28 cellular contexts compared by ENCODE assay signal in genomic region chr5:93209476-93209875, GRCh38.
A peak's percentile ranks its signal among the peaks of the same experiment; 100 is the strongest.
DNase-seq lines count a peak whose midpoint lies in the region; ATAC-seq and TF ChIP-seq lines count a peak whose summit lies in the region.
"Had no signal": no experiment of that assay in that cellular context is flagged by ENCODE, and none has a peak within 500 bp of the region (broad histone marks: within the 10 kb centered on the region; RNA-seq: fewer than 3 reads in every experiment).

No MANE protein-coding gene starts in this region.

- peak overlapping the region; percentile 97 to 98 (median 97) for H3K27ac Mint-ChIP-seq in nephron
- H3K27ac Mint-ChIP-seq: activated T-cell treated with anti-CD3 and anti-CD28 coated beads, Interleukin-2, amount 50 U/mL, for 24 hours; CD8-positive, alpha-beta memory T cell; effector memory CD8-positive, alpha-beta T cell; mesothelial cell of epicardium; naive thymus-derived CD8-positive, alpha-beta T cell had no signal

- H3K27me3 Mint-ChIP-seq in nephron (ENCODE audit: low read depth) = no peaks in the 10 kb centered on the region
- H3K27me3 Mint-ChIP-seq: activated T-cell treated with anti-CD3 and anti-CD28 coated beads, Interleukin-2, amount 50 U/mL, for 24 hours; CD8-positive, alpha-beta memory T cell; effector memory CD8-positive, alpha-beta T cell had no signal

- peaks cover 48% of the 10 kb centered on the region for H3K4me1 Mint-ChIP-seq in nephron
- H3K4me1 Mint-ChIP-seq: CD8-positive, alpha-beta memory T cell; naive thymus-derived CD8-positive, alpha-beta T cell had no signal

- no peaks in the 10 kb centered on the region for H3K36me3 Mint-ChIP-seq in nephron (ENCODE audit: low read depth)
- H3K36me3 Mint-ChIP-seq: CD8-positive, alpha-beta memory T cell; mesothelial cell of epicardium; naive thymus-derived CD8-positive, alpha-beta T cell had no signal

- TF ChIP-seq POLR2A in erythroblast (IDR thresholded peaks at IDR 0.05; ENCODE audit: low read length) = no peak

- ATAC-seq in GM18502 (IDR thresholded peaks at IDR 0.05; ENCODE audit: poor library complexity, unreplicated experiment) (no peak), esophagus mucosa (no peak)
- ATAC-seq: A549; effector memory CD8-positive, alpha-beta T cell; left lung; naive thymus-derived CD8-positive, alpha-beta T cell had no signal

- DNase-seq in AG20443 (ENCODE audit: low spot score) (peak; percentile 13), NCI-H2171 treated with DMSO at 0.1 percent for 48 hours (lab: John Stamatoyannopoulos, UW) (peak; percentile 79), cerebellum (ENCODE audit: low spot score) (peak; percentile 82), NCI-H2081 treated with DMSO at 0.1 percent for 48 hours (lab: John Stamatoyannopoulos, UW) (no peak), erythroblast (lab: John Stamatoyannopoulos, UW) (no peak)
- DNase-seq: activated CD4-positive, alpha-beta T cell treated with anti-CD3 and anti-CD28 coated beads for 48 hours; activated gamma-delta T cell treated with Interleukin-2 at 50 U/mL for 16 hours; activated T-cell treated with anti-CD3 and anti-CD28 coated beads, Interleukin-2, amount 50 U/mL, for 24 hours; BE2C; CD8-positive, alpha-beta memory T cell; DMS153; effector memory CD8-positive, alpha-beta T cell; GM23248; HFFc6; Kasumi-1; left lung; naive thymus-derived CD8-positive, alpha-beta T cell; NCI-H187; NCI-H2227 treated with DMSO at 0.1 percent for 48 hours; retina; SK-N-SH; stimulated activated CD4-positive, alpha-beta T cell treated with anti-CD3 and anti-CD28 coated beads, Interleukin-4, amount 100 ng/mL, for 1 hour; transverse colon had no signal

- no peak overlapping the region for H3K4me3 Mint-ChIP-seq in nephron
- H3K4me3 Mint-ChIP-seq: activated T-cell treated with anti-CD3 and anti-CD28 coated beads, Interleukin-2, amount 50 U/mL, for 24 hours; CD8-positive, alpha-beta memory T cell; effector memory CD8-positive, alpha-beta T cell; HFFc6; mesothelial cell of epicardium; naive thymus-derived CD8-positive, alpha-beta T cell had no signal

- no peak for TF ChIP-seq CTCF in nephron (IDR thresholded peaks at IDR 0.05; ENCODE audit: unreplicated experiment in 3 of 3)

- no peaks in the 10 kb centered on the region for H3K9me3 Mint-ChIP-seq in nephron
- H3K9me3 Mint-ChIP-seq: HFFc6 had no signal

Comparison
In these comparisons a context has a peak if more than half of its experiments do, and no peak if none do; other contexts are left out.
1. DNase-seq: peak in AG20443 (single experiment), NCI-H2171 treated with DMSO at 0.1 percent for 48 hours (single experiment) and cerebellum (single experiment); none in NCI-H2081 treated with DMSO at 0.1 percent for 48 hours (single experiment) and erythroblast (0 of 2).